In the genomic region with DNA sequence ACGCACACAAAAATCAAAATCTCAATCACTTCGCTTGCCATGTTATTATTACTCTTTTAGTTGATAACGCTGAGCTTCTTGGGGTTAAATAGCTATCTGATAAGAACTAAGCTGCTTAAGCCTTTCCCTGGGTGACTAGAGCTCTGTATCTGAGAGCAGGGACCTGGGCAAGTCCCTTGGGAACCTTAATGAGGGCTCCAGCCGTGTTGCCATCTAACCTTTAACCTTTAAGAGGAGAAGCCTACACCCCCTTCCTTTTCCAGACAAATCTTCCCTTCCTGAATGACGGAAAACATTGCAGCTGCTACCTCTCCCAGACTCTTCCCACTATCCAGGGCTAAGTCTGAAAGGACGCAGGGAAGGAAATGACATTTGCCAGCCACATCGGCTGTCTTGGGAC, we compare ENCODE assay signal across 20 cellular contexts.
A peak's percentile ranks its signal among the peaks of the same experiment; 100 is the strongest.
DNase-seq lines count a peak whose midpoint lies in the region; ATAC-seq and TF ChIP-seq lines count a peak whose summit lies in the region.
"Had no signal": no experiment of that assay in that cellular context is flagged by ENCODE, and none has a peak within 500 bp of the region (broad histone marks: within the 10 kb centered on the region; RNA-seq: fewer than 3 reads in every experiment).

No MANE protein-coding gene starts in this region.

- H3K9me3 Mint-ChIP-seq in endodermal cell, result peaks cover 57% of the 10 kb centered on the region
- H3K9me3 Mint-ChIP-seq in nephron progenitor cell, result peaks cover 40% of the 10 kb centered on the region

- H3K27me3 Mint-ChIP-seq in endodermal cell (ENCODE audit: insufficient read depth), result no peaks in the 10 kb centered on the region
- H3K27me3 Mint-ChIP-seq in nephron progenitor cell (ENCODE audit: low read depth, poor library complexity), result no peaks in the 10 kb centered on the region

- TF ChIP-seq CTCF in endodermal cell (conservative IDR thresholded peaks at IDR 0.05) (no peak), nephron progenitor cell (IDR thresholded peaks at IDR 0.05) (no peak)

- H3K27ac ChIP-seq in endodermal cell (ENCODE audit: low read depth, low read length), result no peak overlapping the region
- H3K27ac ChIP-seq: KMS-11 had no signal

- WGBS in endodermal cell (ENCODE audit: insufficient coverage in 1 of 2, insufficient read length in 1 of 2), 2 experiments, result 74 to 96% methylated on average over 4 to 7 of the region's 7 CpGs

- no peaks in the 10 kb centered on the region for H3K27me3 ChIP-seq in endodermal cell (ENCODE audit: control insufficient read depth, insufficient read depth, low read length, poor library complexity, severe bottlenecking)
- H3K27me3 ChIP-seq: BE2C had no signal

- H3K4me3 ChIP-seq in endodermal cell (ENCODE audit: low read length), result no peak overlapping the region

- ATAC-seq in left cardiac atrium, result no peak

- peak overlapping the region; percentile 84 for H3K27ac Mint-ChIP-seq in endodermal cell
- peak overlapping the region; percentile 97 for H3K27ac Mint-ChIP-seq in nephron progenitor cell

- DNase-seq in NCI-H82 (lab: John Stamatoyannopoulos, UW), result peak; percentile 69
- DNase-seq in endodermal cell, result no peak
- DNase-seq in nephron progenitor cell, result peak; percentile 9
- no peak for DNase-seq in left cardiac atrium
- DNase-seq in A172 (ENCODE audit: low spot score), result no peak
- DNase-seq in NCI-H187 treated with DMSO at 0.1 percent for 48 hours (lab: John Stamatoyannopoulos, UW), result no peak
- DNase-seq in EL, result no peak
- DNase-seq: BE2C, IMR-90, NCI-H1048, NCI-H1417, NCI-H1694, NCI-H2081 treated with DMSO at 0.1 percent for 48 hours, NCI-H2171 treated with DMSO at 0.1 percent for 48 hours, NCI-H345, NCI-H510A treated with DMSO at 0.1 percent for 48 hours, SIG-M5, SK-N-SH had no signal

- H3K9ac ChIP-seq in endodermal cell (ENCODE audit: extremely low read depth, low read length, poor library complexity, severe bottlenecking), result peak overlapping the region; percentile 29
- H3K9ac ChIP-seq: KMS-11, SK-N-SH had no signal

- H3K4me3 Mint-ChIP-seq in endodermal cell (no peak overlapping the region), nephron progenitor cell (peak overlapping the region; percentile 25)
- H3K4me3 Mint-ChIP-seq: H9 had no signal

- H3K36me3 Mint-ChIP-seq in endodermal cell (ENCODE audit: low read depth) (peaks cover 4% of the 10 kb centered on the region), nephron progenitor cell (ENCODE audit: low read depth) (peaks cover 19% of the 10 kb centered on the region)

- peaks cover 42% of the 10 kb centered on the region for H3K9me3 ChIP-seq in endodermal cell (ENCODE audit: control insufficient read depth, low read length)
- H3K9me3 ChIP-seq: BE2C, SK-N-SH had no signal

- intact Hi-C loops in left cardiac atrium (cut with DNase I), result no loop called here

- H3K4me1 Mint-ChIP-seq in endodermal cell, result peaks cover 15% of the 10 kb centered on the region
- peaks cover 30% of the 10 kb centered on the region for H3K4me1 Mint-ChIP-seq in nephron progenitor cell

- H3K4me1 ChIP-seq in endodermal cell (ENCODE audit: control insufficient read depth, insufficient read depth, low read length), result peaks cover 3% of the 10 kb centered on the region
- H3K4me1 ChIP-seq: BE2C had no signal

- no peaks in the 10 kb centered on the region for H3K36me3 ChIP-seq in endodermal cell (ENCODE audit: control insufficient read depth, insufficient read depth, low read length)
- H3K36me3 ChIP-seq: BE2C had no signal

Comparison
In these comparisons a context has a peak if more than half of its experiments do, and no peak if none do; other contexts are left out.
1. DNase-seq: peak in NCI-H82 (single experiment) and nephron progenitor cell (single experiment); none in endodermal cell (single experiment), left cardiac atrium (single experiment), A172 (single experiment), NCI-H187 treated with DMSO at 0.1 percent for 48 hours (single experiment) and EL (single experiment).